ENCODE assay signal across 9 cellular contexts in the genomic region with DNA sequence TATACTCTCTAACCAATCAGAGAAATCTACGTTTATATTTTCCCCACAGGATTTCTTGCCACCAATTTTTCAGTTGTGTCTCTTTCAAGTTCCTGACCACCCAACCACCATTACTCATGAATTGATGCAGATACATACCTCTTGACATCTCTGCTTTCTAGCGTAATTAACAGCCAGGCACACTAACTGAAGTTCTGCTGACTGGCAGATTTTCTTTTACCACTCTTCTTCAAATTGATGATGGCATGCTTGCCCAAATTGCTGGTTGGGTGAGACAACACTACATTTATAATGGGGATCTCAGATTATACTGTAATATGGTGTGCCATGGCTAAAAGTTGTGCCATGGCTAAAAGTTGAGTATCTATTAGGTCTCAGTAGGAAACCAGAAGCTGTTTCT.
"Had no signal": no experiment of that assay in that cellular context is flagged by ENCODE, and none has a peak within 500 bp of the region (broad histone marks: within the 10 kb centered on the region; RNA-seq: fewer than 3 reads in every experiment).

No MANE protein-coding gene starts in this region.

- FAIRE-seq: HTR-8/SVneo had no signal

- DNase-seq: GM23248, GOT3, H7, HFFc6, KBM-7 had no signal

- H3K4me3 Mint-ChIP-seq: HFFc6 had no signal

- H3K9me3 ChIP-seq: HAP-1 had no signal

- ATAC-seq: HCT116 had no signal

- H3K9ac ChIP-seq: GM23248, KMS-11 had no signal

- H3K36me3 ChIP-seq: HAP-1 had no signal

- H3K27ac ChIP-seq: GM23248, KMS-11 had no signal

- H3K4me2 ChIP-seq: KMS-11 had no signal

- H3K4me1 ChIP-seq: HAP-1 had no signal

- H2AFZ ChIP-seq: GM23248 had no signal

- H3K27ac Mint-ChIP-seq: HFFc6 had no signal

- H3K4me3 ChIP-seq: GM23248, HAP-1 had no signal
